In genomic region chr1:172795741-172796140, GRCh38 we compare ENCODE assay signal across 1 cellular context.
A peak's percentile ranks its signal among the peaks of the same experiment; 100 is the strongest.
TF ChIP-seq lines count a peak whose summit lies in the region.

No MANE protein-coding gene starts in this region.

TF ChIP-seq in HepG2, 621 proteins besides CTCF, POLR2A, EP300 and RAD21 (continued from another document):
- TF ChIP-seq ZNF609 (CRISPR knock-in tag; IDR thresholded peaks at IDR 0.05; ENCODE audit: borderline replicate concordance) = no peak
- TF ChIP-seq SPEN (CRISPR knock-in tag; IDR thresholded peaks at IDR 0.05; ENCODE audit: low read depth) = no peak
- peak; percentile 95 for TF ChIP-seq RFX5 (IDR thresholded peaks at IDR 0.05; ENCODE audit: low read depth, low read length)
- no peak for TF ChIP-seq ZNF816 (CRISPR knock-in tag; IDR thresholded peaks at IDR 0.05; ENCODE audit: borderline replicate concordance)
- TF ChIP-seq NFATC3 (CRISPR knock-in tag; IDR thresholded peaks at IDR 0.05) = no peak
- no peak for TF ChIP-seq CCAR2 (optimal IDR thresholded peaks at IDR 0.05; ENCODE audit: low read depth, low read length)
- no peak for TF ChIP-seq ZBTB8A (CRISPR knock-in tag; IDR thresholded peaks at IDR 0.05; ENCODE audit: borderline replicate concordance, low read depth)
